Comparison of ENCODE assay signal across 15 cellular contexts in genomic region chr7:37173655-37174054, GRCh38.
A peak's percentile ranks its signal among the peaks of the same experiment; 100 is the strongest.
DNase-seq lines count a peak whose midpoint lies in the region; ATAC-seq, FAIRE-seq and TF ChIP-seq lines count a peak whose summit lies in the region.
"Had no signal": no experiment of that assay in that cellular context is flagged by ENCODE, and none has a peak within 500 bp of the region (broad histone marks: within the 10 kb centered on the region; RNA-seq: fewer than 3 reads in every experiment).

No MANE protein-coding gene starts in this region.

- H3K4me1 ChIP-seq in K562 (replicated peaks in 1 of 2; ENCODE audit: control insufficient read depth in 2 of 2, insufficient read depth in 2 of 2, low read length in 2 of 2) (no peaks in the 10 kb centered on the region; a peak in 2 of 5 replicates), hepatocyte (ENCODE audit: insufficient read depth) (no peaks in the 10 kb centered on the region)

- no peaks in the 10 kb centered on the region for H3K9me2 ChIP-seq in hepatocyte (replicated peaks; ENCODE audit: insufficient read depth)

- no peaks in the 10 kb centered on the region for H3K27me3 ChIP-seq in K562 (ENCODE audit: control insufficient read depth in 2 of 2, insufficient read depth in 2 of 2, low read length in 2 of 2)
- H3K27me3 ChIP-seq in hepatocyte = no peaks in the 10 kb centered on the region

- H3K4me1 Mint-ChIP-seq in stimulated activated naive CD8-positive, alpha-beta T cell treated with anti-CD3 and anti-CD28 coated beads, Interleukin-15, Interleukin-2, amounts not matched to agents 100 ng/mL and 50 ng/mL, for 24 hours (ENCODE audit: low read depth) = peaks cover 7% of the 10 kb centered on the region
- H3K4me1 Mint-ChIP-seq in T-helper 2 cell treated with Interferon-gamma antibody and Interleukin-4, amounts not matched to agents 5 μg/mL and 100 μg/mL, for 36 hours (ENCODE audit: low read depth) = peaks cover 43% of the 10 kb centered on the region

- peaks cover 58% of the 10 kb centered on the region for H3K36me3 Mint-ChIP-seq in stimulated activated naive CD8-positive, alpha-beta T cell treated with anti-CD3 and anti-CD28 coated beads, Interleukin-15, Interleukin-2, amounts not matched to agents 100 ng/mL and 50 ng/mL, for 24 hours (ENCODE audit: low read depth)
- H3K36me3 Mint-ChIP-seq in T-helper 2 cell treated with Interferon-gamma antibody and Interleukin-4, amounts not matched to agents 5 μg/mL and 100 μg/mL, for 36 hours (ENCODE audit: low read depth) = peaks cover 66% of the 10 kb centered on the region

- no peak overlapping the region for H3K4me3 Mint-ChIP-seq in stimulated activated naive CD8-positive, alpha-beta T cell treated with anti-CD3 and anti-CD28 coated beads, Interleukin-15, Interleukin-2, amounts not matched to agents 100 ng/mL and 50 ng/mL, for 24 hours
- peak overlapping the region; percentile 30 for H3K4me3 Mint-ChIP-seq in T-helper 2 cell treated with Interferon-gamma antibody and Interleukin-4, amounts not matched to agents 5 μg/mL and 100 μg/mL, for 36 hours
- H3K4me3 Mint-ChIP-seq: CD4-positive, CD25-positive, alpha-beta regulatory T cell had no signal

- H3K27ac ChIP-seq in K562 (ENCODE audit: extremely low read depth, low read depth, low read length) (0 out of 3 replicates have a peak overlapping the region, but pooled peaks have one; percentile 10), hepatocyte (no peak overlapping the region)

- no peak for DNase-seq in stimulated activated naive CD8-positive, alpha-beta T cell treated with anti-CD3 and anti-CD28 coated beads, Interleukin-15, Interleukin-2, amounts not matched to agents 100 U/mL and 50 U/mL, for 24 hours
- DNase-seq in T-helper 2 cell treated with Interferon-gamma antibody and Interleukin-4, amounts not matched to agents 5 μg/mL and 100 μg/mL, for 36 hours (ENCODE audit: low spot score) = peak; percentile 22
- DNase-seq in K562 (ENCODE audit: extremely low read depth in 1 of 4, low spot score in 3 of 4) (peak in 1 of 4 experiments; percentile 28), urothelium cell line (ENCODE audit: low spot score) (no peak), hepatocyte (ENCODE audit: low spot score) (no peak), putamen (ENCODE audit: low spot score) (no peak)
- DNase-seq: CD4-positive, CD25-positive, alpha-beta regulatory T cell; DMS79; MM.1S; NCI-H1048; NCI-H1930; NCI-H510A had no signal

- no peak overlapping the region for H2AFZ ChIP-seq in K562 (ENCODE audit: low read depth, low read length)
- H2AFZ ChIP-seq in hepatocyte = no peak overlapping the region

- H3K27me3 Mint-ChIP-seq in stimulated activated naive CD8-positive, alpha-beta T cell treated with anti-CD3 and anti-CD28 coated beads, Interleukin-15, Interleukin-2, amounts not matched to agents 100 ng/mL and 50 ng/mL, for 24 hours = no peaks in the 10 kb centered on the region
- H3K27me3 Mint-ChIP-seq in T-helper 2 cell treated with Interferon-gamma antibody and Interleukin-4, amounts not matched to agents 5 μg/mL and 100 μg/mL, for 36 hours (ENCODE audit: low read depth) = no peaks in the 10 kb centered on the region
- H3K27me3 Mint-ChIP-seq: CD4-positive, CD25-positive, alpha-beta regulatory T cell had no signal

- no peaks in the 10 kb centered on the region for H3K9me3 ChIP-seq in K562 (replicated peaks; ENCODE audit: control insufficient read depth, insufficient read depth, low read depth, low read length)
- H3K9me3 ChIP-seq in hepatocyte (ENCODE audit: low read depth) = no peaks in the 10 kb centered on the region

- H3K4me3 ChIP-seq in K562 (no peak overlapping the region), hepatocyte (no peak overlapping the region)

- POLR2A ChIA-PET in K562 (lab: Yijun Ruan, JAX) = interaction anchor here (1.0 kb wide), 1 partner anchor 9 kb away, joined by 4 read pairs; no protein-coding TSS in a partner anchor

- FAIRE-seq in K562 (lab: Jason Lieb, UNC) (no peak), urothelium cell line (lab: Jason Lieb, UNC) (peak; percentile 35)

- no peak overlapping the region for H3K9ac ChIP-seq in K562 (ENCODE audit: insufficient read depth in 1 of 2, low read depth in 2 of 2, low read length in 2 of 2)

- 0 out of 2 replicates have a peak, but pooled peaks have one; percentile 12 for TF ChIP-seq EP300 in K562 (IDR thresholded peaks at IDR 0.05; ENCODE audit: low read length)

- H4K20me1 ChIP-seq in K562 (replicated peaks; ENCODE audit: control insufficient read depth, insufficient read depth, low read length) = no peaks in the 10 kb centered on the region
- no peaks in the 10 kb centered on the region for H4K20me1 ChIP-seq in hepatocyte (ENCODE audit: insufficient read depth, poor library complexity, severe bottlenecking)

- H3K36me3 ChIP-seq in K562 (ENCODE audit: control insufficient read depth, insufficient read depth, low read length) (no peaks in the 10 kb centered on the region), hepatocyte (replicated peaks; ENCODE audit: insufficient read depth, low read depth) (no peaks in the 10 kb centered on the region)

- intact Hi-C loops in K562 (cut with micrococcal nuclease) = no loop called here

- no TSS peak for BruUV-seq in K562 (replicated peaks; lab: Mats Ljungman, UMichigan)

- 0% methylated on average over 2 of the region's 2 CpGs for WGBS in K562 (ENCODE audit: insufficient coverage, low coverage, missing lambda C conversion rate)
- 85% methylated on average over 2 of the region's 2 CpGs for WGBS in hepatocyte (ENCODE audit: low lambda C conversion rate, missing lambda C conversion rate)

- no peaks in the 10 kb centered on the region for H3K9me1 ChIP-seq in K562 (ENCODE audit: control insufficient read depth, insufficient read depth, low read length)

- H3K4me2 ChIP-seq in K562 (ENCODE audit: insufficient read depth, low read length) (no peak overlapping the region), hepatocyte (no peak overlapping the region)

- TF ChIP-seq CTCF in K562 (IDR thresholded peaks at IDR 0.05 in 2 of 3, conservative IDR thresholded peaks at IDR 0.05 in 1 of 3; ENCODE audit: insufficient read depth in 2 of 3, low read depth in 1 of 3, low read length in 3 of 3) = no peak
- no peak for TF ChIP-seq CTCF in hepatocyte (IDR thresholded peaks at IDR 0.05; ENCODE audit: poor library complexity)

- CTCF ChIA-PET in K562 (lab: Yijun Ruan, JAX; ENCODE audit: low intra/inter-chr PET ratio) = no interaction called here

- no peaks in the 10 kb centered on the region for H3K9me3 Mint-ChIP-seq in stimulated activated naive CD8-positive, alpha-beta T cell treated with anti-CD3 and anti-CD28 coated beads, Interleukin-15, Interleukin-2, amounts not matched to agents 100 ng/mL and 50 ng/mL, for 24 hours
- H3K9me3 Mint-ChIP-seq in T-helper 2 cell treated with Interferon-gamma antibody and Interleukin-4, amounts not matched to agents 5 μg/mL and 100 μg/mL, for 36 hours = peaks cover 11% of the 10 kb centered on the region

- in situ Hi-C loops in K562 (cut with MboI) = no loop called here

- peak overlapping the region; percentile 34 for H3K27ac Mint-ChIP-seq in stimulated activated naive CD8-positive, alpha-beta T cell treated with anti-CD3 and anti-CD28 coated beads, Interleukin-15, Interleukin-2, amounts not matched to agents 100 ng/mL and 50 ng/mL, for 24 hours
- peak overlapping the region; percentile 80 for H3K27ac Mint-ChIP-seq in T-helper 2 cell treated with Interferon-gamma antibody and Interleukin-4, amounts not matched to agents 5 μg/mL and 100 μg/mL, for 36 hours

- H3K79me2 ChIP-seq in K562 (ENCODE audit: control insufficient read depth, insufficient read depth, low read length) (no peaks in the 10 kb centered on the region), hepatocyte (no peaks in the 10 kb centered on the region)

- TF ChIP-seq POLR2A in K562 (conservative IDR thresholded peaks at IDR 0.05) = no peak

- ATAC-seq in stimulated activated naive CD8-positive, alpha-beta T cell treated with anti-CD3 and anti-CD28 coated beads, Interleukin-15, Interleukin-2, amounts not matched to agents 100 U/mL and 50 U/mL, for 24 hours = no peak
- ATAC-seq in K562 (no peak), HG03139 (IDR thresholded peaks at IDR 0.05; ENCODE audit: unreplicated experiment) (no peak)
- ATAC-seq: Panc1 had no signal

- no peak for TF ChIP-seq RAD21 in K562 (CRISPR knock-in tag; conservative IDR thresholded peaks at IDR 0.05 in 1 of 2, IDR thresholded peaks at IDR 0.05 in 1 of 2)

TF ChIP-seq in K562, 482 proteins besides CTCF, POLR2A, EP300 and RAD21 (continues in another document):
- TF ChIP-seq MCM5 (IDR thresholded peaks at IDR 0.05; ENCODE audit: low read depth) (no peak), CBFA2T3 (IDR thresholded peaks at IDR 0.05) (no peak), JUND (IDR thresholded peaks at IDR 0.05; ENCODE audit: borderline replicate concordance, low read depth, low read length) (0 out of 2 replicates have a peak, but pooled peaks have one; percentile 2), JUND (tag; IDR thresholded peaks at IDR 0.05; ENCODE audit: borderline replicate concordance, low read depth, low read length) (no peak; the same call in 2 of the 3 replicates)
